In the genomic region with DNA sequence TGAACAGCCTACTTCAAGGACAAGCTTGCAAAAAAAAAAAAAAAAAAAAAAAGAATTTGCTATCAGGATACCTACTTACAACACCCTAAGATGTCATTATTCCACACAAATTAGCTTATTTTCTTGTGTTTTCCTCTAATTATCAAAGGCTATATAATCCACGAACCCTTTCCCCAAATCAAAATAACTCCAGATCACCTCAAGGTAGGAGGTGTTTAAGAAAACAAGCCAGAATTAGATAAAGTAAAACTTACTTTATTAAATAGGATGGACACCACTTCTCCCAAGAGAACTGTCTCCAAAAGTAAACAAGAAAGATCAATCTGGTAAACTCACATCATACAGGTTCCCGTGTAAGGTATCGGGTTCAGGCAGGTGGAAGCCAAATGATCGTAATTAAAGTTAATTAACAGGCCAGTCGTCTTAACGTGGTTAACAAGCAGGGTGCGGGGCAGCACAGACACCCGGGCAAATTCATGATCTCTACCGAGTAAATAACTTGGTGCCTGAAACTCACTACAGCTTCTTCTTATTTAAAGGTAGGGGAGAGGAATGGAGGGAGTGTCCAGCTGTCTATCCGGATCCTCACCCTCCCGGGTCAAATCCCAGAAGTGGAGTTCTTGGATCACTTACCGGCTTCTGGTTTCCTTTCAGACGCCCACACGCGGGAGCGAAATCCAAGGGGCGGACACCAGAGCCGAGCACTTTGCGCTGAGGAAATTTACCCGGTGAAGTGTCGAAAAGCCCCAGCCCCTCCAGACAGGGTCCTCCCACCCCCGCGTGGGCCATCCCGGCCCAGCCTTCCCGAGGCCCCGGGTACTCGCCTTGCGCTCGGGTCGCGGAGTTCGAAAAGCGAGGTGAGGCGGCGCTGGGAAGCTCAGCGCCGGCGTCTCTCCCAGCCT, we compare ENCODE assay signal across 1 cellular context.
A peak's percentile ranks its signal among the peaks of the same experiment; 100 is the strongest.
TF ChIP-seq lines count a peak whose summit lies in the region.

No MANE protein-coding gene starts in this region.

TF ChIP-seq in HEK293, 187 proteins besides CTCF, POLR2A, EP300 and RAD21 (continued from another document):
- TF ChIP-seq, protein P1, sequence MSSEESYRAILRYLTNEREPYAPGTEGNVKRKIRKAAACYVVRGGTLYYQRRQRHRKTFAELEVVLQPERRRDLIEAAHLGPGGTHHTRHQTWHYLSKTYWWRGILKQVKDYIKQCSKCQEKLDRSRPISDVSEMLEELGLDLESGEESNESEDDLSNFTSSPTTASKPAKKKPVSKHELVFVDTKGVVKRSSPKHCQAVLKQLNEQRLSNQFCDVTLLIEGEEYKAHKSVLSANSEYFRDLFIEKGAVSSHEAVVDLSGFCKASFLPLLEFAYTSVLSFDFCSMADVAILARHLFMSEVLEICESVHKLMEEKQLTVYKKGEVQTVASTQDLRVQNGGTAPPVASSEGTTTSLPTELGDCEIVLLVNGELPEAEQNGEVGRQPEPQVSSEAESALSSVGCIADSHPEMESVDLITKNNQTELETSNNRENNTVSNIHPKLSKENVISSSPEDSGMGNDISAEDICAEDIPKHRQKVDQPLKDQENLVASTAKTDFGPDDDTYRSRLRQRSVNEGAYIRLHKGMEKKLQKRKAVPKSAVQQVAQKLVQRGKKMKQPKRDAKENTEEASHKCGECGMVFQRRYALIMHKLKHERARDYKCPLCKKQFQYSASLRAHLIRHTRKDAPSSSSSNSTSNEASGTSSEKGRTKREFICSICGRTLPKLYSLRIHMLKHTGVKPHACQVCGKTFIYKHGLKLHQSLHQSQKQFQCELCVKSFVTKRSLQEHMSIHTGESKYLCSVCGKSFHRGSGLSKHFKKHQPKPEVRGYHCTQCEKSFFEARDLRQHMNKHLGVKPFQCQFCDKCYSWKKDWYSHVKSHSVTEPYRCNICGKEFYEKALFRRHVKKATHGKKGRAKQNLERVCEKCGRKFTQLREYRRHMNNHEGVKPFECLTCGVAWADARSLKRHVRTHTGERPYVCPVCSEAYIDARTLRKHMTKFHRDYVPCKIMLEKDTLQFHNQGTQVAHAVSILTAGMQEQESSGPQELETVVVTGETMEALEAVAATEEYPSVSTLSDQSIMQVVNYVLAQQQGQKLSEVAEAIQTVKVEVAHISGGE (tag by site-specific recombination; conservative IDR thresholded peaks at IDR 0.05; ENCODE audit: low read depth): peak; percentile 29; the same call in 1 of the 2 replicates
- TF ChIP-seq ZBTB8A (tag by site-specific recombination; IDR thresholded peaks at IDR 0.05): 0 out of 2 replicates have a peak, but pooled peaks have one; percentile 3
- TF ChIP-seq ZNF350 (tag by site-specific recombination; IDR thresholded peaks at IDR 0.05): no peak
- no peak for TF ChIP-seq ZBTB1 (tag by site-specific recombination; IDR thresholded peaks at IDR 0.05)
- peak; percentile 44 for TF ChIP-seq ZNF366 (tag by site-specific recombination; conservative IDR thresholded peaks at IDR 0.05)
- no peak for TF ChIP-seq GLIS1 (tag by site-specific recombination; IDR thresholded peaks at IDR 0.05)
- TF ChIP-seq ZNF335 (tag by site-specific recombination; conservative IDR thresholded peaks at IDR 0.05): peak; percentile 61
- TF ChIP-seq IKZF3 (tag by site-specific recombination; IDR thresholded peaks at IDR 0.05): 0 out of 2 replicates have a peak, but pooled peaks have one; percentile 19
- TF ChIP-seq ZBTB20 (tag by site-specific recombination; IDR thresholded peaks at IDR 0.05): peak; percentile 93
TF ChIP-seq in HEK293: peak in this region for 11.
